18 cellular contexts compared by ENCODE assay signal in the genomic region with DNA sequence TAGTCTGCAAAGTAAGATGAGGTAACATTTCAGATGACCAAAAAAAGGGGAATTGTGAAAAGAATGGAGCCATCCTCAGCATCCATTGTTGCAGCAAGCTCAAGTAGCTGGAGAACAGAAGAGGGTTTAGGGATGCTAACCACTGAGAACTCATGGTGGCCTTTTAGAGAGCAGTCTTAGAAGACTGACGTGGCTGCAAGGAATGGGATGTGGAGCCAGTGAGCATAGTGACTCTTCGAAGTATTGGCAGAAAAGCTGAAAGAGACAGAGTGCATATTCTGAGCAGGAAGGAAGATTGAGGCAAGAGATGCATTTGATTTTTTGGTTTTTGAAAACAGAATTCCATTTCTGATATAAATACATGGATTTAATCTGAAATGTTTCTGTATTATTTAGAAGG.
A peak's percentile ranks its signal among the peaks of the same experiment; 100 is the strongest.
DNase-seq lines count a peak whose midpoint lies in the region; ATAC-seq and TF ChIP-seq lines count a peak whose summit lies in the region.
"Had no signal": no experiment of that assay in that cellular context is flagged by ENCODE, and none has a peak within 500 bp of the region (broad histone marks: within the 10 kb centered on the region; RNA-seq: fewer than 3 reads in every experiment).

No MANE protein-coding gene starts in this region.

- H3K36me3 Mint-ChIP-seq in activated T-cell treated with anti-CD3 and anti-CD28 coated beads, Interleukin-2, amount 50 U/mL, for 4 hours (ENCODE audit: insufficient read depth): peaks cover 7% of the 10 kb centered on the region
- H3K36me3 Mint-ChIP-seq in activated naive CD8-positive, alpha-beta T cell treated with anti-CD3 and anti-CD28 coated beads for 36 hours: peaks cover 53% of the 10 kb centered on the region
- H3K36me3 Mint-ChIP-seq in Calu3 (ENCODE audit: insufficient read depth, unreplicated experiment): no peaks in the 10 kb centered on the region

- no peaks in the 10 kb centered on the region for H3K9me2 ChIP-seq in Loucy (replicated peaks; ENCODE audit: low read depth, low read length)

- peak overlapping the region; percentile 63 for H3K4me3 ChIP-seq in Loucy (ENCODE audit: low read length, poor library complexity, severe bottlenecking)
- no peak overlapping the region for H3K4me3 ChIP-seq in spleen
- no peak overlapping the region for H3K4me3 ChIP-seq in lower lobe of right lung
- H3K4me3 ChIP-seq: breast epithelium, dorsolateral prefrontal cortex, GM12878, heart left ventricle, suprapubic skin had no signal

- H3K4me3 Mint-ChIP-seq in activated T-cell treated with anti-CD3 and anti-CD28 coated beads, Interleukin-2, amount 50 U/mL, for 4 hours: peak overlapping the region; percentile 70
- H3K4me3 Mint-ChIP-seq in activated naive CD8-positive, alpha-beta T cell treated with anti-CD3 and anti-CD28 coated beads for 36 hours: peak overlapping the region; percentile 66
- H3K4me3 Mint-ChIP-seq in Calu3 (ENCODE audit: low read depth, unreplicated experiment): no peak overlapping the region

- peaks cover 5% of the 10 kb centered on the region; the same call in 1 of the 2 replicates for H3K9me3 ChIP-seq in Loucy (ENCODE audit: insufficient read depth, low read depth, low read length)
- H3K9me3 ChIP-seq in spleen: peaks cover 0 to 12% (median 8%) of the 10 kb centered on the region in 8 donors
- H3K9me3 ChIP-seq in lower lobe of right lung: peaks cover 5% of the 10 kb centered on the region
- H3K9me3 ChIP-seq: breast epithelium, suprapubic skin had no signal

- H4K20me1 ChIP-seq in Loucy (ENCODE audit: insufficient read depth, low read length, poor library complexity, severe bottlenecking): no peaks in the 10 kb centered on the region

- H3K79me2 ChIP-seq in Loucy (ENCODE audit: insufficient read depth, low read length): peaks cover 51% of the 10 kb centered on the region

- H3K27ac ChIP-seq in spleen: peak overlapping the region in 5 of 8 donors; percentile 13 to 63 (median 38)
- no peak overlapping the region for H3K27ac ChIP-seq in lower lobe of right lung
- H3K27ac ChIP-seq: breast epithelium, dorsolateral prefrontal cortex, suprapubic skin had no signal

- H3K27me3 Mint-ChIP-seq in activated T-cell treated with anti-CD3 and anti-CD28 coated beads, Interleukin-2, amount 50 U/mL, for 4 hours (ENCODE audit: low read depth): no peaks in the 10 kb centered on the region
- H3K27me3 Mint-ChIP-seq in activated naive CD8-positive, alpha-beta T cell treated with anti-CD3 and anti-CD28 coated beads for 36 hours: no peaks in the 10 kb centered on the region
- H3K27me3 Mint-ChIP-seq in Calu3 (ENCODE audit: unreplicated experiment): no peaks in the 10 kb centered on the region

- H2AFZ ChIP-seq in Loucy (ENCODE audit: low read length): peak overlapping the region; percentile 29; the same call in 1 of the 2 replicates

- DNase-seq in activated T-cell treated with anti-CD3 and anti-CD28 coated beads, Interleukin-2, amount 50 U/mL, for 4 hours: no peak
- DNase-seq in activated T-cell treated with anti-CD3 and anti-CD28 coated beads, Interleukin-2, amount 50 U/mL, for 48 hours: no peak
- no peak for DNase-seq in activated naive CD8-positive, alpha-beta T cell treated with anti-CD3 and anti-CD28 coated beads for 36 hours
- DNase-seq in spleen (no peak), Calu3 (no peak), COLO668 (lab: John Stamatoyannopoulos, UW; ENCODE audit: unreplicated experiment) (no peak), lower lobe of right lung (no peak)
- DNase-seq: activated CD4-positive, alpha-beta T cell treated with anti-CD3 and anti-CD28 coated beads, Interleukin-2, amount 50 U/mL, for 48 hours; dorsolateral prefrontal cortex; heart left ventricle; Kasumi-1; NCI-H1436; NCI-H226; right cardiac atrium had no signal

- BruUV-seq in Calu3 (replicated peaks; lab: Mats Ljungman, UMichigan): no TSS peak

- H3K9ac ChIP-seq in Loucy (ENCODE audit: low read depth, low read length, poor library complexity, severe bottlenecking): peak overlapping the region; percentile 73

- ATAC-seq in activated T-cell treated with anti-CD3 and anti-CD28 coated beads, Interleukin-2, amount 50 U/mL, for 4 hours: no peak
- ATAC-seq in lower lobe of right lung: no peak
- ATAC-seq: GM12878, heart left ventricle, right cardiac atrium had no signal

- peaks cover 53% of the 10 kb centered on the region for H3K4me1 ChIP-seq in Loucy (ENCODE audit: insufficient read depth, low read length, poor library complexity, severe bottlenecking)
- peaks cover 0 to 18% (median 0%) of the 10 kb centered on the region in 6 donors for H3K4me1 ChIP-seq in spleen
- no peaks in the 10 kb centered on the region for H3K4me1 ChIP-seq in lower lobe of right lung
- H3K4me1 ChIP-seq: breast epithelium, heart left ventricle, suprapubic skin had no signal

- TF ChIP-seq CTCF in Loucy (conservative IDR thresholded peaks at IDR 0.05; ENCODE audit: low read length): no peak
- no peak for TF ChIP-seq CTCF in spleen (IDR thresholded peaks at IDR 0.05 in 8 of 11, conservative IDR thresholded peaks at IDR 0.05 in 3 of 11)
- TF ChIP-seq CTCF in Calu3 (IDR thresholded peaks at IDR 0.05; ENCODE audit: unreplicated experiment): no peak
- no peak for TF ChIP-seq CTCF in lower lobe of right lung (IDR thresholded peaks at IDR 0.05)

- WGBS in spleen, 5 donors: 67 to 80% (median 72%) methylated on average over 2 of the region's 2 CpGs

- peak overlapping the region; percentile 75 for H3K27ac Mint-ChIP-seq in activated naive CD8-positive, alpha-beta T cell treated with anti-CD3 and anti-CD28 coated beads for 36 hours
- no peak overlapping the region for H3K27ac Mint-ChIP-seq in Calu3 (ENCODE audit: unreplicated experiment)

- peaks cover 49% of the 10 kb centered on the region for H3K4me1 Mint-ChIP-seq in activated T-cell treated with anti-CD3 and anti-CD28 coated beads, Interleukin-2, amount 50 U/mL, for 4 hours (ENCODE audit: low read depth)
- peaks cover 50% of the 10 kb centered on the region for H3K4me1 Mint-ChIP-seq in activated naive CD8-positive, alpha-beta T cell treated with anti-CD3 and anti-CD28 coated beads for 36 hours
- no peaks in the 10 kb centered on the region for H3K4me1 Mint-ChIP-seq in Calu3 (ENCODE audit: low read depth, unreplicated experiment)

- no peaks in the 10 kb centered on the region for H3K36me3 ChIP-seq in Loucy (ENCODE audit: insufficient read depth, low read length)
- no peaks in the 10 kb centered on the region for H3K36me3 ChIP-seq in spleen
- no peaks in the 10 kb centered on the region for H3K36me3 ChIP-seq in lower lobe of right lung
- H3K36me3 ChIP-seq: breast epithelium, heart left ventricle, suprapubic skin had no signal

- peak overlapping the region; percentile 90 for H3K4me2 ChIP-seq in Loucy (ENCODE audit: low read depth, low read length, poor library complexity, severe bottlenecking)

- no peak for TF ChIP-seq POLR2A in spleen (IDR thresholded peaks at IDR 0.05)

- CTCF ChIA-PET in Calu3 (lab: Charles Lee): no interaction called here

- no peaks in the 10 kb centered on the region for H3K27me3 ChIP-seq in Loucy (ENCODE audit: insufficient read depth, low read length, poor library complexity, severe bottlenecking)
- no peaks in the 10 kb centered on the region for H3K27me3 ChIP-seq in spleen (replicated peaks in 1 of 7)
- no peaks in the 10 kb centered on the region for H3K27me3 ChIP-seq in lower lobe of right lung (ENCODE audit: low read depth)
- H3K27me3 ChIP-seq: breast epithelium, dorsolateral prefrontal cortex, heart left ventricle, suprapubic skin had no signal

- intact Hi-C loops in spleen (cut with DNase I; ENCODE audit: low total_unique reads) (no loop called here), Calu3 (cut with micrococcal nuclease; ENCODE audit: unreplicated experiment) (no loop called here), lower lobe of right lung (cut with DNase I) (no loop called here)

- H3K9me3 Mint-ChIP-seq in activated T-cell treated with anti-CD3 and anti-CD28 coated beads, Interleukin-2, amount 50 U/mL, for 4 hours: peaks cover 3% of the 10 kb centered on the region
- peaks cover 21% of the 10 kb centered on the region for H3K9me3 Mint-ChIP-seq in activated naive CD8-positive, alpha-beta T cell treated with anti-CD3 and anti-CD28 coated beads for 36 hours
- no peaks in the 10 kb centered on the region for H3K9me3 Mint-ChIP-seq in Calu3 (ENCODE audit: low read depth, unreplicated experiment)

- H3F3A ChIP-seq in Loucy (ENCODE audit: low read depth): 0 out of 2 replicates have a peak, but pooled peaks cover 4% of the 10 kb centered on the region
